11 cellular contexts compared by ENCODE assay signal in the genomic region with DNA sequence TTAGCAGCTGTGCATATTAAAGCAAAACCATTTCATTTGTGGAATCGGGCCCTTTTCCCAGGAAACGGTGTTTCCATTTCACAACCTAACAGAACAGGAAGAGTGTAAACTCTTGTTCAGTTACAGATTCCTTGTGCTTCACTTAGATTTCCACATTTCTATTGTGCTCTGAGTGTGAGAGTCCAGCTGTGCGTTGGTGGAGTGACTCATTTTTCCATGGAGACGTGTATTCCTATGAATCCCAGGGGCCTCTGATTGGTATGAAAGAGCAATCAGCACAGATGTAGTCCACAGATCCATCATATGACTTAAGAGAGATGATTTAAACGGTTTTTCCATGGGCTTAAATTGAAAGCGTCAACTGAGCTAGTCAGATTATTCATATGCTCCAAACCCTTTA. TPM values are rescaled to one million over a fixed set of nuclear protein-coding genes. Genes with fewer than 3 reads are reported as not detected.
A peak's percentile ranks its signal among the peaks of the same experiment; 100 is the strongest.
DNase-seq lines count a peak whose midpoint lies in the region; ATAC-seq, FAIRE-seq and TF ChIP-seq lines count a peak whose summit lies in the region.
"Had no signal": no experiment of that assay in that cellular context is flagged by ENCODE, and none has a peak within 500 bp of the region (broad histone marks: within the 10 kb centered on the region; RNA-seq: fewer than 3 reads in every experiment).

No MANE protein-coding gene starts in this region.

- peaks cover 4% of the 10 kb centered on the region for H3K4me1 Mint-ChIP-seq in T-helper 17 cell
- H3K4me1 Mint-ChIP-seq in stimulated activated naive CD8-positive, alpha-beta T cell treated with anti-CD3 and anti-CD28 coated beads, Interleukin-15, amount 100 ng/mL, for 72 hours, result no peaks in the 10 kb centered on the region

- H3K27me3 ChIP-seq in ACC112 (ENCODE audit: insufficient read depth, low read length), result no peaks in the 10 kb centered on the region
- H3K27me3 ChIP-seq in esophagus muscularis mucosa, result no peaks in the 10 kb centered on the region
- H3K27me3 ChIP-seq in neuronal stem cell (ENCODE audit: control insufficient read depth in 3 of 3, insufficient read depth in 3 of 3, low read depth in 1 of 3, low read length in 3 of 3), result no peaks in the 10 kb centered on the region
- H3K27me3 ChIP-seq: adrenal gland had no signal

- H3K4ac ChIP-seq in neuronal stem cell (ENCODE audit: low read length), result no peak overlapping the region

- H3K27me3 Mint-ChIP-seq in T-helper 17 cell, result peaks cover 19% of the 10 kb centered on the region
- no peaks in the 10 kb centered on the region for H3K27me3 Mint-ChIP-seq in stimulated activated naive CD8-positive, alpha-beta T cell treated with anti-CD3 and anti-CD28 coated beads, Interleukin-15, amount 100 ng/mL, for 72 hours

- H3K23ac ChIP-seq in neuronal stem cell (ENCODE audit: low read depth, low read length, poor library complexity), result no peak overlapping the region

- H3K9me3 Mint-ChIP-seq in stimulated activated naive CD8-positive, alpha-beta T cell treated with anti-CD3 and anti-CD28 coated beads, Interleukin-15, amount 100 ng/mL, for 72 hours, result no peaks in the 10 kb centered on the region

- no peak overlapping the region for H3K14ac ChIP-seq in neuronal stem cell (ENCODE audit: low read length)

- H4K91ac ChIP-seq in neuronal stem cell (ENCODE audit: low read depth, low read length, poor library complexity), result no peak overlapping the region

- no peak overlapping the region for H4K8ac ChIP-seq in neuronal stem cell (ENCODE audit: low read depth, low read length)

- H3K4me1 ChIP-seq in ACC112 (ENCODE audit: control insufficient read depth, insufficient read depth, low read length, unreplicated experiment) (peaks cover 19% of the 10 kb centered on the region), esophagus muscularis mucosa (peaks cover 8 to 18% (median 16%) of the 10 kb centered on the region in 4 donors), neuronal stem cell (ENCODE audit: control insufficient read depth in 2 of 2, insufficient read depth in 1 of 2, low read depth in 1 of 2, low read length in 2 of 2) (peaks cover 2 to 10% of the 10 kb centered on the region in 2 donors)
- H3K4me1 ChIP-seq: adrenal gland had no signal

- H3K36me3 Mint-ChIP-seq in T-helper 17 cell (ENCODE audit: low read depth), result peaks cover 2% of the 10 kb centered on the region

- no peak overlapping the region for H3K4me3 Mint-ChIP-seq in T-helper 17 cell
- H3K4me3 Mint-ChIP-seq in stimulated activated naive CD8-positive, alpha-beta T cell treated with anti-CD3 and anti-CD28 coated beads, Interleukin-15, amount 100 ng/mL, for 72 hours, result no peak overlapping the region

- ATAC-seq in T-helper 17 cell, result no peak
- ATAC-seq in stimulated activated naive CD8-positive, alpha-beta T cell treated with anti-CD3 and anti-CD28 coated beads, Interleukin-15, amount 100 ng/mL, for 72 hours, result no peak

- no peak for TF ChIP-seq EP300 in esophagus muscularis mucosa (IDR thresholded peaks at IDR 0.05)

- DNase-seq in NCI-H524 treated with DMSO at 0.1 percent for 48 hours (lab: John Stamatoyannopoulos, UW), result peak; percentile 77
- no peak for DNase-seq in esophagus muscularis mucosa (ENCODE audit: extremely low spot score)
- DNase-seq in neuronal stem cell (ENCODE audit: low spot score), result no peak
- DNase-seq in HTR-8/SVneo (ENCODE audit: insufficient read length, low spot score), result no peak
- DNase-seq in T-helper 17 cell, result no peak
- no peak for DNase-seq in stimulated activated naive CD8-positive, alpha-beta T cell treated with anti-CD3 and anti-CD28 coated beads, Interleukin-15, amount 100 ng/mL, for 72 hours
- no peak for DNase-seq in islet precursor cell
- DNase-seq: adrenal gland, T-helper 9 cell had no signal

- no peak overlapping the region for H3K9ac ChIP-seq in neuronal stem cell (ENCODE audit: low read depth, low read length, poor library complexity)

- 40% methylated on average over 6 of the region's 6 CpGs for WGBS in esophagus muscularis mucosa
- no CpG with 5 or more reads among the region's 6 CpGs for WGBS in neuronal stem cell (ENCODE audit: extremely low coverage in 2 of 2, insufficient read length in 2 of 2, insufficient replicate concordance in 1 of 2), 2 donors

- no peak overlapping the region for H3K27ac Mint-ChIP-seq in T-helper 17 cell
- H3K27ac Mint-ChIP-seq in stimulated activated naive CD8-positive, alpha-beta T cell treated with anti-CD3 and anti-CD28 coated beads, Interleukin-15, amount 100 ng/mL, for 72 hours, result no peak overlapping the region

- intact Hi-C loops in esophagus muscularis mucosa (cut with DNase I), result no loop called here

- FAIRE-seq in HTR-8/SVneo (lab: Jason Lieb, UNC), result no peak

- H3K27ac ChIP-seq in ACC112 (ENCODE audit: low read depth, low read length) (peak overlapping the region; percentile 95), esophagus muscularis mucosa (replicated peaks in 1 of 4) (peak overlapping the region; percentile 64 to 78 (median 73)), neuronal stem cell (replicated peaks; ENCODE audit: low read length) (no peak overlapping the region)
- H3K27ac ChIP-seq: C4-2B had no signal

- no peak overlapping the region for H3K4me2 ChIP-seq in neuronal stem cell (ENCODE audit: insufficient read depth, low read length, poor library complexity, severe bottlenecking)

- H3K36me3 ChIP-seq in ACC112 (ENCODE audit: insufficient read depth, low read length) (no peaks in the 10 kb centered on the region), esophagus muscularis mucosa (no peaks in the 10 kb centered on the region), neuronal stem cell (replicated peaks in 1 of 2; ENCODE audit: control insufficient read depth in 2 of 2, insufficient read depth in 2 of 2, low read length in 2 of 2) (no peaks in the 10 kb centered on the region)
- H3K36me3 ChIP-seq: adrenal gland had no signal

- no peak overlapping the region for H2BK12ac ChIP-seq in neuronal stem cell (ENCODE audit: low read length)

- H3K9me3 ChIP-seq in esophagus muscularis mucosa (no peaks in the 10 kb centered on the region), neuronal stem cell (replicated peaks in 1 of 2; ENCODE audit: control insufficient read depth in 2 of 2, insufficient read depth in 1 of 2, low read depth in 1 of 2, low read length in 2 of 2) (no peaks in the 10 kb centered on the region), T-helper 17 cell (ENCODE audit: control insufficient read depth, low read length, poor library complexity, severe bottlenecking) (no peaks in the 10 kb centered on the region)
- H3K9me3 ChIP-seq: adrenal gland had no signal

- H3K4me3 ChIP-seq in ACC112 (ENCODE audit: low read depth, low read length) (no peak overlapping the region), esophagus muscularis mucosa (no peak overlapping the region), neuronal stem cell (ENCODE audit: low read length in 2 of 2) (no peak overlapping the region)
- H3K4me3 ChIP-seq: adrenal gland had no signal

- TF ChIP-seq CTCF in esophagus muscularis mucosa (IDR thresholded peaks at IDR 0.05), result no peak

- H2AFZ ChIP-seq in ACC112 (ENCODE audit: low read length, unreplicated experiment), result peak overlapping the region; percentile 37
- H2AFZ ChIP-seq in neuronal stem cell (ENCODE audit: low read length), result peak overlapping the region; percentile 82

- H3K18ac ChIP-seq in neuronal stem cell (ENCODE audit: low read length), result no peak overlapping the region

- no peak overlapping the region for H2AK5ac ChIP-seq in neuronal stem cell (ENCODE audit: low read depth, low read length)

- no peaks in the 10 kb centered on the region for H3K79me1 ChIP-seq in neuronal stem cell (ENCODE audit: low read depth, low read length)

- no peak for TF ChIP-seq POLR2A in esophagus muscularis mucosa (IDR thresholded peaks at IDR 0.05; ENCODE audit: low read depth)

- no peak overlapping the region for H2BK15ac ChIP-seq in neuronal stem cell (ENCODE audit: low read length)

- H2BK120ac ChIP-seq in neuronal stem cell (ENCODE audit: low read depth, low read length), result no peak overlapping the region

- no peaks in the 10 kb centered on the region for H3K79me2 ChIP-seq in ACC112 (ENCODE audit: control insufficient read depth, insufficient read depth, low read length, unreplicated experiment)

- no peak overlapping the region for H2BK5ac ChIP-seq in neuronal stem cell (ENCODE audit: low read length)

RNA-seq across cellular contexts. Expression of a gene that starts 13.3 kb away (rescaled TPM):
- 1,000 to 10,000 TPM in 2 of 4 donors, 100 to 1,000 TPM in 2; 619 to 1,181 (median 1,019) TPM for total RNA-seq in esophagus muscularis mucosa
- polyA plus RNA-seq in neuronal stem cell (2013, experiment 1 of 2), result 12.7 TPM
- 12.6 TPM for polyA plus RNA-seq in neuronal stem cell (2013, experiment 2 of 2)
- under 1 TPM; 0.47 to 0.90 TPM for total RNA-seq in T-helper 17 cell

RNA-seq across cellular contexts. Expression of a gene that starts 22.3 kb away (rescaled TPM):
- total RNA-seq in esophagus muscularis mucosa, result 10 to 100 TPM; 51.9 to 74.9 (median 63.9) TPM
- 25.0 TPM for polyA plus RNA-seq in neuronal stem cell (2013, experiment 1 of 2)
- 27.7 TPM for polyA plus RNA-seq in neuronal stem cell (2013, experiment 2 of 2)
- 10 to 100 TPM; 15.4 to 18.5 TPM for total RNA-seq in T-helper 17 cell

RNA-seq across cellular contexts. Expression of a gene that starts 48.2 kb away (rescaled TPM):
- 100 to 1,000 TPM; 137 to 260 (median 211) TPM for total RNA-seq in esophagus muscularis mucosa
- 31.5 TPM for polyA plus RNA-seq in neuronal stem cell (2013, experiment 1 of 2)
- 30.7 TPM for polyA plus RNA-seq in neuronal stem cell (2013, experiment 2 of 2)
- total RNA-seq in T-helper 17 cell, result 100 to 1,000 TPM; 203 to 221 TPM

Comparison
In these comparisons a context has a peak if more than half of its experiments do, and no peak if none do; other contexts are left out.
1. RNA of a gene that starts 13.3 kb away (total RNA-seq): 619 to 1,181 TPM in esophagus muscularis mucosa; 0.47 to 0.90 TPM in T-helper 17 cell; every median in the first group is over 100 times any median in the second.